9 cellular contexts compared by ENCODE assay signal in genomic region chr10:68897336-68897741, GRCh38. TPM values are rescaled to one million over a fixed set of nuclear protein-coding genes. Genes with fewer than 3 reads are reported as not detected.
DNase-seq lines count a peak whose midpoint lies in the region; ATAC-seq and TF ChIP-seq lines count a peak whose summit lies in the region.
"Had no signal": no experiment of that assay in that cellular context is flagged by ENCODE, and none has a peak within 500 bp of the region (broad histone marks: within the 10 kb centered on the region; RNA-seq: fewer than 3 reads in every experiment).

No MANE protein-coding gene starts in this region.

- H3K27ac ChIP-seq in ascending aorta: no peak overlapping the region

- TF ChIP-seq CTCF in ascending aorta (IDR thresholded peaks at IDR 0.05): peak; percentile 31 to 51 (median 37)

- no peak overlapping the region for H3K4me3 Mint-ChIP-seq in immature natural killer cell
- no peak overlapping the region for H3K4me3 Mint-ChIP-seq in stimulated activated naive CD8-positive, alpha-beta T cell treated with anti-CD3 and anti-CD28 coated beads, Interleukin-15, amount 100 ng/mL, for 72 hours
- H3K4me3 Mint-ChIP-seq: activated B cell treated with CpG ODN at 0.5 μM for 24 hours had no signal

- H3K4me3 ChIP-seq in NT2/D1 (ENCODE audit: insufficient read length, low read depth) (no peak overlapping the region), ascending aorta (no peak overlapping the region)

- H3K36me3 ChIP-seq in NT2/D1 (ENCODE audit: insufficient read depth, insufficient read length, low read length): no peaks in the 10 kb centered on the region
- H3K36me3 ChIP-seq in ascending aorta: no peaks in the 10 kb centered on the region

- no peaks in the 10 kb centered on the region for H3K36me3 Mint-ChIP-seq in immature natural killer cell

- ATAC-seq in stimulated activated naive CD8-positive, alpha-beta T cell treated with anti-CD3 and anti-CD28 coated beads, Interleukin-15, amount 100 ng/mL, for 72 hours: no peak
- no peak for ATAC-seq in GM21619 (IDR thresholded peaks at IDR 0.05; ENCODE audit: unreplicated experiment)

- H3K27me3 Mint-ChIP-seq in immature natural killer cell (ENCODE audit: low read depth in 3 of 3): peaks cover 7 to 20% (median 14%) of the 10 kb centered on the region in 3 donors
- H3K27me3 Mint-ChIP-seq in stimulated activated naive CD8-positive, alpha-beta T cell treated with anti-CD3 and anti-CD28 coated beads, Interleukin-15, amount 100 ng/mL, for 72 hours: no peaks in the 10 kb centered on the region
- H3K27me3 Mint-ChIP-seq: activated B cell treated with CpG ODN at 0.5 μM for 24 hours had no signal

- peak; percentile 74 for DNase-seq in DMS153 treated with DMSO at 0.1 percent for 48 hours (lab: John Stamatoyannopoulos, UW; ENCODE audit: unreplicated experiment)
- DNase-seq in HuH-7.5 (ENCODE audit: low spot score): peak; percentile 23
- peak; percentile 64 for DNase-seq in NT2/D1 (ENCODE audit: low read depth, low spot score)
- DNase-seq in ascending aorta (ENCODE audit: low spot score in 2 of 2): no peak
- peak in 2 of 3 donors; percentile 10 to 30 for DNase-seq in immature natural killer cell
- peak; percentile 27 to 44 for DNase-seq in stimulated activated naive CD8-positive, alpha-beta T cell treated with anti-CD3 and anti-CD28 coated beads, Interleukin-15, amount 100 ng/mL, for 72 hours
- DNase-seq in posterior vena cava (ENCODE audit: low spot score): no peak
- DNase-seq: activated B cell treated with CpG ODN at 0.5 μM for 24 hours had no signal

- no peak overlapping the region for H3K27ac Mint-ChIP-seq in immature natural killer cell
- no peak overlapping the region for H3K27ac Mint-ChIP-seq in stimulated activated naive CD8-positive, alpha-beta T cell treated with anti-CD3 and anti-CD28 coated beads, Interleukin-15, amount 100 ng/mL, for 72 hours
- H3K27ac Mint-ChIP-seq: activated B cell treated with CpG ODN at 0.5 μM for 24 hours had no signal

- intact Hi-C loops in ascending aorta (cut with DNase I): loop anchor here (5.0 kb wide), 2 partner anchors 105 to 830 kb away; no protein-coding TSS in a partner anchor
- intact Hi-C loops in posterior vena cava (cut with DNase I): loop anchor here (10.0 kb wide), 2 partner anchors 93 to 103 kb away; no protein-coding TSS in a partner anchor

- H3K9me3 ChIP-seq in NT2/D1 (ENCODE audit: insufficient read depth, low read length) (no peaks in the 10 kb centered on the region), ascending aorta (no peaks in the 10 kb centered on the region)

- no peak overlapping the region for H3K9ac ChIP-seq in NT2/D1 (ENCODE audit: insufficient read length, low read depth)

- peaks cover 25 to 28% of the 10 kb centered on the region in 2 donors for H3K4me1 Mint-ChIP-seq in immature natural killer cell
- H3K4me1 Mint-ChIP-seq in stimulated activated naive CD8-positive, alpha-beta T cell treated with anti-CD3 and anti-CD28 coated beads, Interleukin-15, amount 100 ng/mL, for 72 hours: peaks cover 25% of the 10 kb centered on the region

- H3K9me3 Mint-ChIP-seq in immature natural killer cell: no peaks in the 10 kb centered on the region
- no peaks in the 10 kb centered on the region for H3K9me3 Mint-ChIP-seq in stimulated activated naive CD8-positive, alpha-beta T cell treated with anti-CD3 and anti-CD28 coated beads, Interleukin-15, amount 100 ng/mL, for 72 hours
- H3K9me3 Mint-ChIP-seq: activated B cell treated with CpG ODN at 0.5 μM for 24 hours had no signal

- H3K4me1 ChIP-seq in NT2/D1 (ENCODE audit: insufficient read depth, insufficient read length) (no peaks in the 10 kb centered on the region), ascending aorta (peaks cover 0 to 2% of the 10 kb centered on the region in 2 donors)

- no peaks in the 10 kb centered on the region for H3K27me3 ChIP-seq in NT2/D1 (ENCODE audit: insufficient read depth, insufficient read length)
- H3K27me3 ChIP-seq in ascending aorta: no peaks in the 10 kb centered on the region

RNA-seq across cellular contexts. Expression of gene DDX50, which starts 3.8 kb away (rescaled TPM):
- total RNA-seq in ascending aorta (40.7 TPM), posterior vena cava (10 to 100 TPM; 39.3 to 45.6 TPM)
- 10 to 100 TPM; 29.6 to 53.9 (median 32.5) TPM for polyA plus RNA-seq in immature natural killer cell

RNA-seq across cellular contexts. Expression of gene DDX21, which starts 58.6 kb away (rescaled TPM):
- total RNA-seq in ascending aorta (26.5 TPM), posterior vena cava (10 to 100 TPM; 37.4 to 55.7 TPM)
- polyA plus RNA-seq in immature natural killer cell: 10 to 100 TPM in 2 of 3 donors, 1 to 10 TPM in 1; 8.9 to 14.6 (median 12.6) TPM

Comparison
In these comparisons a context has a peak if more than half of its experiments do, and no peak if none do; other contexts are left out.
1. DNase-seq: peak in DMS153 treated with DMSO at 0.1 percent for 48 hours (single experiment), HuH-7.5 (single experiment), NT2/D1 (single experiment), immature natural killer cell (2 of 3) and stimulated activated naive CD8-positive, alpha-beta T cell treated with anti-CD3 and anti-CD28 coated beads, Interleukin-15, amount 100 ng/mL, for 72 hours (2 of 2); none in ascending aorta (0 of 2) and posterior vena cava (single experiment).